Comparison of ENCODE assay signal across 16 cellular contexts in genomic region chr5:126219616-126220015, GRCh38.
DNase-seq lines count a peak whose midpoint lies in the region; ATAC-seq and TF ChIP-seq lines count a peak whose summit lies in the region.
"Had no signal": no experiment of that assay in that cellular context is flagged by ENCODE, and none has a peak within 500 bp of the region (broad histone marks: within the 10 kb centered on the region; RNA-seq: fewer than 3 reads in every experiment).

No MANE protein-coding gene starts in this region.

- intact Hi-C loops in left cardiac atrium (cut with DNase I): no loop called here

- H3K4me3 Mint-ChIP-seq in mesothelial cell of epicardium: no peak overlapping the region
- H3K4me3 Mint-ChIP-seq: CD4-positive, alpha-beta T cell; H9 had no signal

- peak; percentile 4 for DNase-seq in DMS53 (lab: John Stamatoyannopoulos, UW)
- DNase-seq in DMS53 treated with DMSO at 0.1 percent for 48 hours (lab: John Stamatoyannopoulos, UW; ENCODE audit: unreplicated experiment): no peak
- peak; percentile 47 for DNase-seq in NCI-H446 treated with DMSO at 0.1 percent for 48 hours (lab: John Stamatoyannopoulos, UW)
- no peak for DNase-seq in left cardiac atrium
- peak; percentile 36 for DNase-seq in medulla oblongata (ENCODE audit: extremely low spot score)
- no peak for DNase-seq in mesothelial cell of epicardium (ENCODE audit: low spot score in 2 of 2, unreplicated experiment in 2 of 2)
- DNase-seq: AML-193; Caco-2; CD4-positive, alpha-beta T cell; DMS79 treated with DMSO at 0.1 percent for 48 hours; H9 had no signal

- H3K9me3 Mint-ChIP-seq in mesothelial cell of epicardium: peaks cover 14% of the 10 kb centered on the region

- H3K27ac Mint-ChIP-seq in mesothelial cell of epicardium: no peak overlapping the region
- H3K27ac Mint-ChIP-seq: CD4-positive, alpha-beta T cell; H9 had no signal

- H3K27me3 Mint-ChIP-seq in mesothelial cell of epicardium (ENCODE audit: low read depth): no peaks in the 10 kb centered on the region
- H3K27me3 Mint-ChIP-seq: CD4-positive, alpha-beta T cell had no signal

- peaks cover 5% of the 10 kb centered on the region for H3K36me3 Mint-ChIP-seq in mesothelial cell of epicardium

- peak; percentile 47 to 56 for ATAC-seq in left cardiac atrium
- no peak for ATAC-seq in HG02970 (IDR thresholded peaks at IDR 0.05; ENCODE audit: low FRiP score, unreplicated experiment)
- ATAC-seq in GM18520 (IDR thresholded peaks at IDR 0.05; ENCODE audit: unreplicated experiment): no peak
- ATAC-seq: A549, GM12878, HepG2 had no signal

- H3K4me1 Mint-ChIP-seq in mesothelial cell of epicardium: no peaks in the 10 kb centered on the region

- TF ChIP-seq CTCF in mesothelial cell of epicardium (IDR thresholded peaks at IDR 0.05; ENCODE audit: unreplicated experiment): no peak

Comparison
In these comparisons a context has a peak if more than half of its experiments do, and no peak if none do; other contexts are left out.
1. DNase-seq: peak in DMS53 (single experiment), NCI-H446 treated with DMSO at 0.1 percent for 48 hours (single experiment) and medulla oblongata (single experiment); none in DMS53 treated with DMSO at 0.1 percent for 48 hours (single experiment), left cardiac atrium (single experiment) and mesothelial cell of epicardium (0 of 2).
2. ATAC-seq: peak in left cardiac atrium (2 of 2); none in HG02970 (single experiment) and GM18520 (single experiment).